Comparison of ENCODE assay signal across 8 cellular contexts in the genomic region with DNA sequence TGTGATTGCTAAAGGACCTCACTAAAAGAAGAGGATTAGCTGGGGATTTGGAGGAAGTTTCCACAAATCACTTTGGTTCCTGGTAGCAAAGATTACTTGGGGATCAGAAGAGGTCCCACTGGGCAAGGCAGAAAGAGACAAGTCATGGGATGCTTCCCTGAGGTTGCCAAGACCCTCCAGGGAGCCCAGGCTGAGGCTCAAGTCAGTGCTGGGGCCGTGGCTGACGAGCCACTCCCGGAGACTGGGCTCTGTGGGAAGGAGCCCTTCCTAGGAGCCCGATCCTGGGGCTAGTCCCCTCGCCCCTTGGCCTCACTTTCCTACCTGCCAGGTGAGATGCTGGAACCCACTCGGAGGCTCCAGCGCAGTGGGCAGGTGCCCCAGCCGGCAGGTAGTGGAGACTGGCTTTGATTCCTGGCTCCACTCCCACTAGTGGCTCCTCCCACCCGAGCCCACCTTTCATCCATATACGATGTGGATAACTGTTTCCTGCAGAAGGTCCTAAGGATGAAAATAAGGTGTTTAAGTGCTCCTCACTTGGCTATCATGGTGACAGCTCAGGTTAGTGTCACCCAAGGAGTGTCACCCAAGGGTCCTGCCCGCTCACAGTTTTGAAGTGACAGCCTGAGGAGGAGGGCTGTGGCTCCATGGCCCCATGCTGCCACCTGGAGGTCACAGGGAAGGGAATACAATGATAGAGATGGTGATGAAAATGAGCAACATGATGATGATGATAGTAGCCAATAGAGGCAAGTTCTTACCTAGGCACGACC.
DNase-seq lines count a peak whose midpoint lies in the region; ATAC-seq, FAIRE-seq and TF ChIP-seq lines count a peak whose summit lies in the region.

No MANE protein-coding gene starts in this region.

- H3K27me3 ChIP-seq in SJSA1 (replicated peaks), result no peaks in the 10 kb centered on the region

- DNase-seq in M059J (ENCODE audit: low read depth) (peak; percentile 65), SJSA1 (ENCODE audit: low read depth in 1 of 2, low spot score in 2 of 2) (peak; percentile 53 to 71), glomerular visceral epithelial cell (ENCODE audit: extremely low spot score) (peak; percentile 52), posterior vena cava (ENCODE audit: low spot score) (peak; percentile 90), urothelium cell line (ENCODE audit: low spot score) (peak; percentile 55)
- DNase-seq in activated gamma-delta T cell treated with anti-CD3 and anti-CD28 coated beads, Interleukin-2, amount 50 U/mL, for 16 hours (ENCODE audit: low read depth), result peak; percentile 58

- intact Hi-C loops in posterior vena cava (cut with DNase I), result loop anchor here (2.0 to 10.0 kb wide), 5 partner anchors 302 to 534 kb away; no protein-coding TSS in a partner anchor

- no peaks in the 10 kb centered on the region for H3K4me1 ChIP-seq in SJSA1 (replicated peaks)

- H3K4me3 ChIP-seq in SJSA1, result no peak overlapping the region

- FAIRE-seq in urothelium cell line (lab: Jason Lieb, UNC), result peak; percentile 93

- H3K9me3 ChIP-seq in SJSA1 (replicated peaks), result no peaks in the 10 kb centered on the region; the same call in 1 of the 2 replicates

- TF ChIP-seq CTCF in GM12873 (IDR thresholded peaks at IDR 0.05; ENCODE audit: insufficient read depth, low read depth, low read length, missing control alignments), result peak; percentile 84

- no peak for ATAC-seq in HG02938 (IDR thresholded peaks at IDR 0.05; ENCODE audit: unreplicated experiment)

- H3K36me3 ChIP-seq in SJSA1, result no peaks in the 10 kb centered on the region

- no peak overlapping the region for H3K27ac ChIP-seq in SJSA1
